ENCODE assay signal across 10 cellular contexts in the genomic region with DNA sequence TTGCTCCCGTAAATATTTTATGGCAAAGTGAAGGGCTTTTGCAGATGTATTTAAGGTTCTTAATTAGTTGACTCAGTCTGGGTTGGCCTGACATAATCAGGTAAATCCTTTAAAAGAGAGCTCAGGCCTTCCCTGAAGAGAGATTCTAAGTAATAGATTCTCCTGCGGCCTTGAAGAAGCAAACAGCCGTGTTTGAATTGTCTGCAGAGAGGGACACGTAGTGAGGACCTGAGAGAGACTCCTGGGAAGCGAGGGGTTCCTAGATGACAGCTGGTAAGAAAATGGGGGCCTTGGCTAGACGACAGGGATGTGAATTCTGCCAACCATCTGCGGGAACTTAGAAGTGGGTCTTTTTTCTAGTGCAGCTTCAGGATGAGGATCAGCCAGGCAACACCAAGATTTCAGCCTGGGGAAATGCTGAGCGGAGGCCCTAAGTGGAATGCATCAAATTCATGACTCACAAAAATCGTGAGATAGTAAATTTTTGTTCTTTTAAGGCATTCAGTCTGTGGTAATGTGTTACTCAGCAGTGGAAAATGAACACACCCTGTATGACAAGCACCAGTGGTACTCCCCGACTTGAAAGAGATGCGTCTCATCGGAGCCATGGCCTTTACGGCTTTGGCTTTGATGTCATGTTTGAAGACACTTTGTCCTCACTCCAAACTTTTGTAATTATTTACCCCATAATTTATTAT.
A peak's percentile ranks its signal among the peaks of the same experiment; 100 is the strongest.
DNase-seq lines count a peak whose midpoint lies in the region; ATAC-seq and TF ChIP-seq lines count a peak whose summit lies in the region.
"Had no signal": no experiment of that assay in that cellular context is flagged by ENCODE, and none has a peak within 500 bp of the region (broad histone marks: within the 10 kb centered on the region; RNA-seq: fewer than 3 reads in every experiment).

No MANE protein-coding gene starts in this region.

- POLR2A ChIA-PET in IMR-90 (lab: Charles Lee; ENCODE audit: unreplicated experiment) = interaction anchor here (0.9 to 1.0 kb wide), 2 partner anchors 41 to 277 kb away, joined by 3 read pairs; no protein-coding TSS in a partner anchor

- peak overlapping the region; percentile 90 to 98 for H4K8ac ChIP-seq in IMR-90 (ENCODE audit: low read depth in 2 of 2, low read length in 2 of 2)

- no peaks in the 10 kb centered on the region for H4K20me1 ChIP-seq in IMR-90 (ENCODE audit: insufficient read depth, low read length)

- no peak for TF ChIP-seq CTCF in AG09309 (IDR thresholded peaks at IDR 0.05; ENCODE audit: control insufficient read depth, insufficient read depth, low read depth, low read length, missing control alignments)
- TF ChIP-seq CTCF in IMR-90 (conservative IDR thresholded peaks at IDR 0.05; ENCODE audit: low read depth, low read length) = no peak
- TF ChIP-seq CTCF in cardiac fibroblast (IDR thresholded peaks at IDR 0.05; ENCODE audit: low read depth, low read length) = no peak
- TF ChIP-seq CTCF in mesothelial cell of epicardium (IDR thresholded peaks at IDR 0.05; ENCODE audit: unreplicated experiment) = no peak
- no peak for TF ChIP-seq CTCF in natural killer cell (IDR thresholded peaks at IDR 0.05)

- H3K4me2 ChIP-seq in IMR-90 (ENCODE audit: low read depth, low read length) = peak overlapping the region; percentile 58

- 0 out of 2 replicates have a peak, but pooled peaks have one; percentile 17 for TF ChIP-seq RAD21 in IMR-90 (IDR thresholded peaks at IDR 0.05; ENCODE audit: low read length)

- peak overlapping the region; percentile 83 for H3K9ac ChIP-seq in IMR-90 (ENCODE audit: low read depth, low read length)

- peak overlapping the region; percentile 100 for H2BK20ac ChIP-seq in IMR-90 (ENCODE audit: low read depth, low read length)

- H2AK5ac ChIP-seq in IMR-90 (ENCODE audit: low read depth, low read length) = peak overlapping the region; percentile 72

- no peaks in the 10 kb centered on the region for H3K79me1 ChIP-seq in IMR-90 (ENCODE audit: low read depth in 1 of 2, low read length in 2 of 2)

- peak overlapping the region; percentile 98 for H3K18ac ChIP-seq in IMR-90 (ENCODE audit: low read depth, low read length)

- DNase-seq in AG09309 (ENCODE audit: low read depth) (peak; percentile 85), IMR-90 (peak; percentile 98), cardiac fibroblast (ENCODE audit: low read depth in 2 of 2) (peak; percentile 91 to 97), mesothelial cell of epicardium (ENCODE audit: low spot score in 2 of 2, unreplicated experiment in 2 of 2) (no peak), NCI-H2107 (lab: John Stamatoyannopoulos, UW) (no peak), NCI-H2196 (lab: John Stamatoyannopoulos, UW; ENCODE audit: unreplicated experiment) (no peak), NOMO-1 treated with DMSO at 0.1 percent for 48 hours (lab: John Stamatoyannopoulos, UW; ENCODE audit: unreplicated experiment) (no peak), natural killer cell (no peak)
- DNase-seq: effector CD4-positive, alpha-beta T cell had no signal

- H3K9me3 ChIP-seq in IMR-90 (ENCODE audit: control insufficient read depth, insufficient read depth, low read length) = no peaks in the 10 kb centered on the region

- H3K9me3 Mint-ChIP-seq in mesothelial cell of epicardium (peaks cover 13% of the 10 kb centered on the region), natural killer cell (no peaks in the 10 kb centered on the region)
- H3K9me3 Mint-ChIP-seq: activated T-helper 17 cell treated with anti-CD3 and anti-CD28 coated beads, Interleukin-2, amount 50 U/mL, for 72 hours had no signal

- peak overlapping the region; percentile 99 for H3K4ac ChIP-seq in IMR-90 (ENCODE audit: low read depth, low read length)

- H2BK5ac ChIP-seq in IMR-90 (ENCODE audit: low read depth, low read length, poor library complexity, severe bottlenecking) = peak overlapping the region; percentile 99

- peak overlapping the region; percentile 83 for H2AK9ac ChIP-seq in IMR-90 (replicated peaks; ENCODE audit: low read depth, low read length, poor library complexity)

- in situ Hi-C loops in IMR-90 (cut with MboI; ENCODE audit: low sequenced_read_pairs) = loop anchor here (10.0 to 25.0 kb wide), 2 partner anchors 535 to 873 kb away; no protein-coding TSS in a partner anchor

- H3K27ac Mint-ChIP-seq in mesothelial cell of epicardium (peak overlapping the region; percentile 83), natural killer cell (no peak overlapping the region)
- H3K27ac Mint-ChIP-seq: activated T-helper 17 cell treated with anti-CD3 and anti-CD28 coated beads, Interleukin-2, amount 50 U/mL, for 72 hours had no signal

- no peaks in the 10 kb centered on the region for H3K36me3 ChIP-seq in IMR-90 (ENCODE audit: control insufficient read depth, insufficient read depth, low read length)

- CTCF ChIA-PET in IMR-90 (lab: Yijun Ruan, JAX) = interaction anchor here (1.4 kb wide), 1 partner anchor 10 kb away, joined by 3 read pairs; no protein-coding TSS in a partner anchor

- H2BK15ac ChIP-seq in IMR-90 (ENCODE audit: low read depth, low read length) = peak overlapping the region; percentile 68

- H3K27me3 Mint-ChIP-seq in mesothelial cell of epicardium (ENCODE audit: low read depth) (no peaks in the 10 kb centered on the region), natural killer cell (ENCODE audit: low read depth in 2 of 2) (peaks cover 17 to 46% of the 10 kb centered on the region in 2 donors)

- peaks cover 9% of the 10 kb centered on the region for H3K4me1 ChIP-seq in IMR-90 (ENCODE audit: control insufficient read depth, insufficient read depth, low read length)

- H4K91ac ChIP-seq in IMR-90 (ENCODE audit: insufficient read depth, low read depth, low read length) = peak overlapping the region; percentile 98

- peak overlapping the region; percentile 100 for H2BK120ac ChIP-seq in IMR-90 (ENCODE audit: low read depth, low read length)

- peak overlapping the region; percentile 94 for H3K14ac ChIP-seq in IMR-90 (replicated peaks; ENCODE audit: low read depth, low read length)

- H4K5ac ChIP-seq in IMR-90 (ENCODE audit: low read depth, low read length) = peak overlapping the region; percentile 99

- ATAC-seq in IMR-90 (ENCODE audit: low read depth) (peak; percentile 99), natural killer cell (no peak)
- ATAC-seq: activated T-helper 17 cell treated with anti-CD3 and anti-CD28 coated beads, Interleukin-2, amount 50 U/mL, for 72 hours had no signal

- no peak for TF ChIP-seq POLR2A in IMR-90 (IDR thresholded peaks at IDR 0.05; ENCODE audit: low read depth, low read length)

- dilution Hi-C loops in IMR-90 (cut with HindIII; ENCODE audit: low sequenced_read_pairs, unreplicated experiment) = no loop called here

- H3K4me1 Mint-ChIP-seq in mesothelial cell of epicardium = peaks cover 14% of the 10 kb centered on the region
- H3K4me1 Mint-ChIP-seq in natural killer cell = no peaks in the 10 kb centered on the region
- H3K4me1 Mint-ChIP-seq: activated T-helper 17 cell treated with anti-CD3 and anti-CD28 coated beads, Interleukin-2, amount 50 U/mL, for 72 hours had no signal

- BruUV-seq in IMR-90 (replicated peaks; lab: Mats Ljungman, UMichigan) = no TSS peak

- peak overlapping the region; percentile 98 for H3K56ac ChIP-seq in IMR-90 (ENCODE audit: extremely low read depth, insufficient read depth, low read length)

- no peak overlapping the region for H3K4me3 Mint-ChIP-seq in mesothelial cell of epicardium
- H3K4me3 Mint-ChIP-seq in natural killer cell = no peak overlapping the region
- H3K4me3 Mint-ChIP-seq: activated T-helper 17 cell treated with anti-CD3 and anti-CD28 coated beads, Interleukin-2, amount 50 U/mL, for 72 hours had no signal

- no peaks in the 10 kb centered on the region for H3K9me1 ChIP-seq in IMR-90 (ENCODE audit: insufficient read depth, low read length)

- 60% methylated on average over 4 of the region's 13 CpGs; no CpG with 5 or more reads in 1 of the 2 experiments for WGBS in IMR-90 (ENCODE audit: extremely low coverage in 2 of 2, insufficient read length in 1 of 2), 2 experiments

- peak overlapping the region; percentile 87 for H3K23ac ChIP-seq in IMR-90 (ENCODE audit: low read depth, low read length)

- H3K27ac ChIP-seq in IMR-90 (ENCODE audit: insufficient read depth, low read length) = peak overlapping the region; percentile 99

- H3K4me3 ChIP-seq in AG09309 (ENCODE audit: control insufficient read depth, low read depth, low read length) = no peak overlapping the region; the same call in 1 of the 2 replicates
- H3K4me3 ChIP-seq in IMR-90 (ENCODE audit: insufficient read depth, low read depth, low read length) = no peak overlapping the region
- H3K4me3 ChIP-seq in cardiac fibroblast (replicated peaks in 1 of 2; ENCODE audit: low read depth in 2 of 2, low read length in 2 of 2) = no peak overlapping the region

- peak overlapping the region; percentile 91 for H2AFZ ChIP-seq in IMR-90 (replicated peaks; ENCODE audit: low read length, poor library complexity)

- H3K36me3 Mint-ChIP-seq in mesothelial cell of epicardium (peaks cover 3% of the 10 kb centered on the region), natural killer cell (no peaks in the 10 kb centered on the region)

- no peaks in the 10 kb centered on the region for H3K27me3 ChIP-seq in IMR-90 (ENCODE audit: control insufficient read depth, insufficient read depth, low read length)

- intact Hi-C loops in IMR-90 (cut with micrococcal nuclease) = loop anchor here (5.0 to 10.0 kb wide), 2 partner anchors 93 to 765 kb away; no protein-coding TSS in a partner anchor
- intact Hi-C loops in natural killer cell (cut with micrococcal nuclease) = no loop called here

TF ChIP-seq in IMR-90, 13 proteins besides CTCF, POLR2A, EP300 and RAD21 (continues in another document):
- TF ChIP-seq CHD1 (IDR thresholded peaks at IDR 0.05; ENCODE audit: low read depth, low read length) = no peak
- TF ChIP-seq RCOR1 (IDR thresholded peaks at IDR 0.05; ENCODE audit: insufficient replicate concordance, low read length) = peak; percentile 46
- no peak for TF ChIP-seq MXI1 (IDR thresholded peaks at IDR 0.05; ENCODE audit: borderline replicate concordance, low read depth, low read length)
- no peak for TF ChIP-seq RFX5 (IDR thresholded peaks at IDR 0.05; ENCODE audit: low read depth, low read length)
- peak; percentile 85 for TF ChIP-seq NFE2L2 (IDR thresholded peaks at IDR 0.05; ENCODE audit: low read depth, low read length)
- TF ChIP-seq MAZ (IDR thresholded peaks at IDR 0.05; ENCODE audit: borderline replicate concordance, low read depth, low read length) = no peak
- TF ChIP-seq SMC3 (IDR thresholded peaks at IDR 0.05; ENCODE audit: low read depth, low read length) = no peak
- TF ChIP-seq, protein P1, sequence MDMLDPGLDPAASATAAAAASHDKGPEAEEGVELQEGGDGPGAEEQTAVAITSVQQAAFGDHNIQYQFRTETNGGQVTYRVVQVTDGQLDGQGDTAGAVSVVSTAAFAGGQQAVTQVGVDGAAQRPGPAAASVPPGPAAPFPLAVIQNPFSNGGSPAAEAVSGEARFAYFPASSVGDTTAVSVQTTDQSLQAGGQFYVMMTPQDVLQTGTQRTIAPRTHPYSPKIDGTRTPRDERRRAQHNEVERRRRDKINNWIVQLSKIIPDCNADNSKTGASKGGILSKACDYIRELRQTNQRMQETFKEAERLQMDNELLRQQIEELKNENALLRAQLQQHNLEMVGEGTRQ (IDR thresholded peaks at IDR 0.05; ENCODE audit: low read depth, low read length) = no peak
- TF ChIP-seq FOS (IDR thresholded peaks at IDR 0.05; ENCODE audit: low read depth, low read length) = peak; percentile 93
- TF ChIP-seq MAFK (IDR thresholded peaks at IDR 0.05; ENCODE audit: low read depth, low read length) = peak; percentile 81

Comparison
In these comparisons a context has a peak if more than half of its experiments do, and no peak if none do; other contexts are left out.
1. DNase-seq: peak in AG09309 (single experiment), IMR-90 (single experiment) and cardiac fibroblast (2 of 2); none in mesothelial cell of epicardium (0 of 2), NCI-H2107 (single experiment), NCI-H2196 (single experiment), NOMO-1 treated with DMSO at 0.1 percent for 48 hours (single experiment) and natural killer cell (single experiment).